11 cellular contexts compared by ENCODE assay signal in genomic region chr4:35986537-35986936, GRCh38.
"Had no signal": no experiment of that assay in that cellular context is flagged by ENCODE, and none has a peak within 500 bp of the region (broad histone marks: within the 10 kb centered on the region; RNA-seq: fewer than 3 reads in every experiment).

No MANE protein-coding gene starts in this region.

- H3K9ac ChIP-seq: GM23248 had no signal

- FAIRE-seq: H1, H54 had no signal

- DNase-seq: GM23248, GOT3, H7, H9, HCEC 1CT, HFFc6 had no signal

- H3K36me3 ChIP-seq: HAP-1 had no signal

- H3K4me3 ChIP-seq: GM23248, GM23338, HAP-1 had no signal

- H3K4me2 ChIP-seq: GM23338 had no signal

- ATAC-seq: GM23338, HCT116 had no signal

- H2AFZ ChIP-seq: GM23248, GM23338 had no signal

- H3K27ac ChIP-seq: GM23248 had no signal
